13 cellular contexts compared by ENCODE assay signal in genomic region chr7:2728309-2729042, GRCh38. TPM values are rescaled to one million over a fixed set of nuclear protein-coding genes. Genes with fewer than 3 reads are reported as not detected.
A peak's percentile ranks its signal among the peaks of the same experiment; 100 is the strongest.
DNase-seq lines count a peak whose midpoint lies in the region; ATAC-seq and TF ChIP-seq lines count a peak whose summit lies in the region.
"Had no signal": no experiment of that assay in that cellular context is flagged by ENCODE, and none has a peak within 500 bp of the region (broad histone marks: within the 10 kb centered on the region; RNA-seq: fewer than 3 reads in every experiment).

No MANE protein-coding gene starts in this region.

- H3K27ac ChIP-seq in muscle layer of duodenum (ENCODE audit: low read length) = peak overlapping the region; percentile 76
- H3K27ac ChIP-seq in tibial nerve = peak overlapping the region; percentile 30 to 87 (median 64)
- H3K27ac ChIP-seq: neutrophil had no signal

- peaks cover 2% of the 10 kb centered on the region for H3K9me3 Mint-ChIP-seq in chondrocyte (ENCODE audit: low read depth)
- H3K9me3 Mint-ChIP-seq: activated naive CD4-positive, alpha-beta T cell treated with anti-CD3 and anti-CD28 coated beads, Interleukin-2, amount 10 ng/mL, durations not matched to agents 7 days and 5 days; stimulated activated naive CD8-positive, alpha-beta T cell treated with anti-CD3 and anti-CD28 coated beads, Interleukin-15, amount 100 ng/mL, for 72 hours had no signal

- H3K36me3 Mint-ChIP-seq in chondrocyte (ENCODE audit: low read depth) = peaks cover 31% of the 10 kb centered on the region

- H3K27me3 ChIP-seq in muscle layer of duodenum (ENCODE audit: low read depth, low read length) (no peaks in the 10 kb centered on the region), tibial nerve (no peaks in the 10 kb centered on the region)
- H3K27me3 ChIP-seq: neutrophil had no signal

- no peaks in the 10 kb centered on the region for H3K27me3 Mint-ChIP-seq in chondrocyte (ENCODE audit: low read depth)
- H3K27me3 Mint-ChIP-seq: activated naive CD4-positive, alpha-beta T cell treated with anti-CD3 and anti-CD28 coated beads, Interleukin-2, amount 10 ng/mL, durations not matched to agents 7 days and 5 days; stimulated activated naive CD8-positive, alpha-beta T cell treated with anti-CD3 and anti-CD28 coated beads, Interleukin-15, amount 100 ng/mL, for 72 hours had no signal

- H3K9me3 ChIP-seq in muscle layer of duodenum (ENCODE audit: control insufficient read depth in 1 of 2, low read length in 2 of 2) (no peaks in the 10 kb centered on the region), tibial nerve (no peaks in the 10 kb centered on the region)
- H3K9me3 ChIP-seq: neutrophil had no signal

- no peak for ATAC-seq in HG02763 (IDR thresholded peaks at IDR 0.05; ENCODE audit: unreplicated experiment)
- ATAC-seq: stimulated activated naive CD8-positive, alpha-beta T cell treated with anti-CD3 and anti-CD28 coated beads, Interleukin-15, amount 100 ng/mL, for 72 hours had no signal

- peak overlapping the region in 1 of 2 donors; percentile 30 for H3K4me3 ChIP-seq in muscle layer of duodenum (ENCODE audit: low read depth in 1 of 2, low read length in 2 of 2)
- H3K4me3 ChIP-seq in tibial nerve = peak overlapping the region in 2 of 4 donors; percentile 12 to 20

- no peak for TF ChIP-seq EP300 in tibial nerve (IDR thresholded peaks at IDR 0.05)

- 36 to 57% methylated on average over 15 of the region's 15 CpGs for WGBS in tibial nerve, 2 donors

- DNase-seq in MV-4-11 (lab: John Stamatoyannopoulos, UW) (peak; percentile 73), chondrocyte (ENCODE audit: low spot score) (peak; percentile 36), tibial nerve (ENCODE audit: low spot score in 2 of 2) (no peak), amygdala (lab: John Stamatoyannopoulos, UW) (no peak), NCI-H446 treated with DMSO at 0.1 percent for 48 hours (lab: John Stamatoyannopoulos, UW) (no peak)
- DNase-seq: activated naive CD4-positive, alpha-beta T cell treated with anti-CD3 and anti-CD28 coated beads, Interleukin-2, amount 10 ng/mL, durations not matched to agents 7 days and 5 days; stimulated activated CD4-positive, alpha-beta T cell treated with anti-CD3 and anti-CD28 coated beads, Interleukin-4, amount 100 ng/mL, for 24 hours; stimulated activated naive CD8-positive, alpha-beta T cell treated with anti-CD3 and anti-CD28 coated beads, Interleukin-15, amount 100 ng/mL, for 72 hours; T-helper 9 cell had no signal

- no peak overlapping the region for H3K4me3 Mint-ChIP-seq in chondrocyte (ENCODE audit: unreplicated experiment)
- H3K4me3 Mint-ChIP-seq: activated naive CD4-positive, alpha-beta T cell treated with anti-CD3 and anti-CD28 coated beads, Interleukin-2, amount 10 ng/mL, durations not matched to agents 7 days and 5 days; stimulated activated naive CD8-positive, alpha-beta T cell treated with anti-CD3 and anti-CD28 coated beads, Interleukin-15, amount 100 ng/mL, for 72 hours had no signal

- peaks cover 35% of the 10 kb centered on the region for H3K4me1 Mint-ChIP-seq in chondrocyte (ENCODE audit: low read depth)

- H3K4me1 ChIP-seq in muscle layer of duodenum (ENCODE audit: control insufficient read depth in 1 of 2, insufficient read depth in 2 of 2, low read length in 2 of 2) (peaks cover 8 to 10% of the 10 kb centered on the region in 2 donors), tibial nerve (peaks cover 0 to 31% (median 9%) of the 10 kb centered on the region in 4 donors)

- H3K27ac Mint-ChIP-seq in chondrocyte (ENCODE audit: unreplicated experiment) = peak overlapping the region; percentile 87
- H3K27ac Mint-ChIP-seq: activated naive CD4-positive, alpha-beta T cell treated with anti-CD3 and anti-CD28 coated beads, Interleukin-2, amount 10 ng/mL, durations not matched to agents 7 days and 5 days; stimulated activated naive CD8-positive, alpha-beta T cell treated with anti-CD3 and anti-CD28 coated beads, Interleukin-15, amount 100 ng/mL, for 72 hours had no signal

- TF ChIP-seq POLR2A in tibial nerve (IDR thresholded peaks at IDR 0.05) = no peak

- H3K36me3 ChIP-seq in muscle layer of duodenum (ENCODE audit: control insufficient read depth in 1 of 2, insufficient read depth in 2 of 2, low read length in 2 of 2) = peaks cover 14 to 17% of the 10 kb centered on the region in 2 donors
- H3K36me3 ChIP-seq in tibial nerve = peaks cover 0 to 51% (median 0%) of the 10 kb centered on the region in 3 donors

- TF ChIP-seq CTCF in chondrocyte (IDR thresholded peaks at IDR 0.05) (no peak), tibial nerve (IDR thresholded peaks at IDR 0.05) (no peak)

RNA-seq across cellular contexts. Expression of gene AMZ1, which starts 40.5 kb away (rescaled TPM):
- total RNA-seq in chondrocyte (9.1 to 11.1 TPM (median 9.6 TPM) in 3 replicates), tibial nerve (1 to 10 TPM in 2 of 4 donors, under 1 TPM in 2; 0.39 to 1.7 (median 1.2) TPM)
- total RNA-seq: activated CD8-positive, alpha-beta memory T cell treated with anti-CD3 and anti-CD28 coated beads for 36 hours had no signal

Comparison
In these comparisons a context has a peak if more than half of its experiments do, and no peak if none do; other contexts are left out.
1. DNase-seq: peak in MV-4-11 (single experiment) and chondrocyte (single experiment); none in tibial nerve (0 of 2), amygdala (0 of 56) and NCI-H446 treated with DMSO at 0.1 percent for 48 hours (single experiment).